Comparison of ENCODE assay signal across 1 cellular context in the genomic region with DNA sequence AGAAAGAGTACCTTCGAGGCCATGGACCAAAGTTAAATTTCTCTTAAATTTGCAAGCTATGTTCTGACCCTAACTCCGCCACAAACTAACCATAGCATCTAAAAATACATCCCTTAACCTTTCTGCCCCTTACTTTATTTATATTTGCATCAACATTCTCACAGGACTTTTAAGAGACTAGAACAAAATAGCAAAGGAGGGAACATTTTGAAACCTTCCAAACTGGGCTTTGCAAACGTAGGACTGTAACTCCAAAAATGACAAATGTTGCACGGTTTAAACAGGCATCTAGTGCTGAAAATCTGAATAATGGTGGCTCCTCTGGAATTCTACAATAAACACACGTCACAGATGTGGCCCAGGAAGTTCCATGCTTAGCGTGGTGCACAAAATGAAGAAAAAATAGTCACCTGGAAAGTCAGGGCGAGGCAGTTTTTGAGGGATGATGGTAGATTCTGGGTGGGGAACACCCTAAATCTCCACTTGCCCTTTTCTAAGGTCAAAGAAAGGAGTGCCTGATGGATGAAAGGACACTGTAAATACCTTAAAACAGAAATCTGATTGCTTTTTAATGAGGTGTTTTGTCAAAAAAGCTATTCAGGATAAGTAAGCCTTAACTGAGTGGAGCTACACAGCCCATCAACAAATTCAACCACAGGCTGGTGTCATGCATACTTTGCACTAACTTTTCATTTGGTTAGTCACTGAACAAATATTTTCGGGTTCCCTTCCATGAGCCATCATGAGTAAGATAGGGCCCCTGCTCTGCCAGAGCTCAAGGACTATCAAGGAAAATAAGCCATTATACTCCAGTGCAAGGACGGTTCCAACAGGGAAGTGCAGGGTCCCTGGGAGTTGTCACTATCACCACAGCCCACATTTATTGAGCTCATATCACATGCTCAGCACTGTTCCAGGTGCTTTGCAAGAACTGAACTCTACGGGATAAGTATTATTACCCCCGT.
TF ChIP-seq lines count a peak whose summit lies in the region.

No MANE protein-coding gene starts in this region.

TF ChIP-seq in HepG2, 621 proteins besides CTCF, POLR2A, EP300 and RAD21 (continued from another document and continues in another):
- TF ChIP-seq FOXP1 (IDR thresholded peaks at IDR 0.05) (no peak), FOXP1 (CRISPR knock-in tag; IDR thresholded peaks at IDR 0.05) (peak; percentile 55; the same call in 1 of the 2 replicates), STAG1 (CRISPR knock-in tag; IDR thresholded peaks at IDR 0.05) (peak; percentile 24; the same call in 1 of the 2 replicates), CEBPG (CRISPR knock-in tag; IDR thresholded peaks at IDR 0.05) (peak; percentile 63), ZNF124 (CRISPR knock-in tag; IDR thresholded peaks at IDR 0.05) (peak; percentile 57; the same call in 1 of the 2 replicates), ZNF749 (CRISPR knock-in tag; IDR thresholded peaks at IDR 0.05; ENCODE audit: borderline replicate concordance) (0 out of 2 replicates have a peak, but pooled peaks have one; percentile 49), PRMT3 (CRISPR knock-in tag; IDR thresholded peaks at IDR 0.05; ENCODE audit: borderline replicate concordance, low read depth) (no peak), TFDP2 (CRISPR knock-in tag; IDR thresholded peaks at IDR 0.05) (no peak), BRCA1 (CRISPR knock-in tag; IDR thresholded peaks at IDR 0.05) (peak; percentile 73; the same call in 1 of the 2 replicates), RFXAP (CRISPR knock-in tag; IDR thresholded peaks at IDR 0.05; ENCODE audit: borderline replicate concordance) (peak; percentile 54; the same call in 1 of the 2 replicates), NAIF1 (CRISPR knock-in tag; IDR thresholded peaks at IDR 0.05; ENCODE audit: borderline replicate concordance) (0 out of 2 replicates have a peak, but pooled peaks have one; percentile 23), MEIS2 (CRISPR knock-in tag; IDR thresholded peaks at IDR 0.05) (peak; percentile 88), NFE2 (CRISPR knock-in tag; IDR thresholded peaks at IDR 0.05) (no peak), AGO1 (IDR thresholded peaks at IDR 0.05; ENCODE audit: low read depth, low read length, poor library complexity, severe bottlenecking) (no peak), ZNF224 (CRISPR knock-in tag; IDR thresholded peaks at IDR 0.05) (no peak), MTF2 (CRISPR knock-in tag; IDR thresholded peaks at IDR 0.05; ENCODE audit: borderline replicate concordance) (no peak), HNF1B (CRISPR knock-in tag; IDR thresholded peaks at IDR 0.05) (peak; percentile 58), BCL6 (CRISPR knock-in tag; IDR thresholded peaks at IDR 0.05) (peak; percentile 81), GATAD2A (CRISPR knock-in tag; IDR thresholded peaks at IDR 0.05) (peak; percentile 88), MYC (CRISPR knock-in tag; IDR thresholded peaks at IDR 0.05; ENCODE audit: borderline replicate concordance) (peak; percentile 19; the same call in 1 of the 2 replicates), CBX5 (CRISPR knock-in tag; IDR thresholded peaks at IDR 0.05; ENCODE audit: borderline replicate concordance) (peak; percentile 56; the same call in 1 of the 2 replicates), SRY (CRISPR knock-in tag; IDR thresholded peaks at IDR 0.05) (no peak), ZNF329 (CRISPR knock-in tag; IDR thresholded peaks at IDR 0.05; ENCODE audit: low read depth) (no peak), ARID2 (CRISPR knock-in tag; IDR thresholded peaks at IDR 0.05; ENCODE audit: borderline replicate concordance) (peak; percentile 12; the same call in 1 of the 2 replicates), ZNF879 (CRISPR knock-in tag; IDR thresholded peaks at IDR 0.05) (no peak), FOXK2 (IDR thresholded peaks at IDR 0.05) (peak; percentile 47; the same call in 1 of the 2 replicates), ZBTB40 (IDR thresholded peaks at IDR 0.05) (no peak), ZBTB40 (CRISPR knock-in tag; IDR thresholded peaks at IDR 0.05) (no peak; the same call in 1 of the 2 replicates), PHF8 (CRISPR knock-in tag; IDR thresholded peaks at IDR 0.05) (no peak), FOXA3 (CRISPR knock-in tag; IDR thresholded peaks at IDR 0.05) (peak; percentile 78), BHLHE40 (IDR thresholded peaks at IDR 0.05; ENCODE audit: low read length) (peak; percentile 50; the same call in 1 of the 2 replicates), MXI1 (IDR thresholded peaks at IDR 0.05; ENCODE audit: borderline replicate concordance, low read depth, low read length) (peak; percentile 66; the same call in 1 of the 3 replicates), JUNB (CRISPR knock-in tag; IDR thresholded peaks at IDR 0.05; ENCODE audit: borderline replicate concordance) (no peak; the same call in 1 of the 2 replicates), ZNF777 (CRISPR knock-in tag; IDR thresholded peaks at IDR 0.05) (no peak)
- TF ChIP-seq, protein P1, sequence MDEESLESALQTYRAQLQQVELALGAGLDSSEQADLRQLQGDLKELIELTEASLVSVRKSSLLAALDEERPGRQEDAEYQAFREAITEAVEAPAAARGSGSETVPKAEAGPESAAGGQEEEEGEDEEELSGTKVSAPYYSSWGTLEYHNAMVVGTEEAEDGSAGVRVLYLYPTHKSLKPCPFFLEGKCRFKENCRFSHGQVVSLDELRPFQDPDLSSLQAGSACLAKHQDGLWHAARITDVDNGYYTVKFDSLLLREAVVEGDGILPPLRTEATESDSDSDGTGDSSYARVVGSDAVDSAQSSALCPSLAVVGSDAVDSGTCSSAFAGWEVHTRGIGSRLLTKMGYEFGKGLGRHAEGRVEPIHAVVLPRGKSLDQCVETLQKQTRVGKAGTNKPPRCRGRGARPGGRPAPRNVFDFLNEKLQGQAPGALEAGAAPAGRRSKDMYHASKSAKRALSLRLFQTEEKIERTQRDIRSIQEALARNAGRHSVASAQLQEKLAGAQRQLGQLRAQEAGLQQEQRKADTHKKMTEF (CRISPR knock-in tag; IDR thresholded peaks at IDR 0.05): peak; percentile 81
- TF ChIP-seq, protein P2, sequence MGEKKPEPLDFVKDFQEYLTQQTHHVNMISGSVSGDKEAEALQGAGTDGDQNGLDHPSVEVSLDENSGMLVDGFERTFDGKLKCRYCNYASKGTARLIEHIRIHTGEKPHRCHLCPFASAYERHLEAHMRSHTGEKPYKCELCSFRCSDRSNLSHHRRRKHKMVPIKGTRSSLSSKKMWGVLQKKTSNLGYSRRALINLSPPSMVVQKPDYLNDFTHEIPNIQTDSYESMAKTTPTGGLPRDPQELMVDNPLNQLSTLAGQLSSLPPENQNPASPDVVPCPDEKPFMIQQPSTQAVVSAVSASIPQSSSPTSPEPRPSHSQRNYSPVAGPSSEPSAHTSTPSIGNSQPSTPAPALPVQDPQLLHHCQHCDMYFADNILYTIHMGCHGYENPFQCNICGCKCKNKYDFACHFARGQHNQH (CRISPR knock-in tag; IDR thresholded peaks at IDR 0.05): peak; percentile 78; the same call in 1 of the 2 replicates
- TF ChIP-seq, protein P3, sequence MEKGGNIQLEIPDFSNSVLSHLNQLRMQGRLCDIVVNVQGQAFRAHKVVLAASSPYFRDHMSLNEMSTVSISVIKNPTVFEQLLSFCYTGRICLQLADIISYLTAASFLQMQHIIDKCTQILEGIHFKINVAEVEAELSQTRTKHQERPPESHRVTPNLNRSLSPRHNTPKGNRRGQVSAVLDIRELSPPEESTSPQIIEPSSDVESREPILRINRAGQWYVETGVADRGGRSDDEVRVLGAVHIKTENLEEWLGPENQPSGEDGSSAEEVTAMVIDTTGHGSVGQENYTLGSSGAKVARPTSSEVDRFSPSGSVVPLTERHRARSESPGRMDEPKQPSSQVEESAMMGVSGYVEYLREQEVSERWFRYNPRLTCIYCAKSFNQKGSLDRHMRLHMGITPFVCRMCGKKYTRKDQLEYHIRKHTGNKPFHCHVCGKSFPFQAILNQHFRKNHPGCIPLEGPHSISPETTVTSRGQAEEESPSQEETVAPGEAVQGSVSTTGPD (CRISPR knock-in tag; IDR thresholded peaks at IDR 0.05): 0 out of 2 replicates have a peak, but pooled peaks have one; percentile 52
- TF ChIP-seq, protein P4, sequence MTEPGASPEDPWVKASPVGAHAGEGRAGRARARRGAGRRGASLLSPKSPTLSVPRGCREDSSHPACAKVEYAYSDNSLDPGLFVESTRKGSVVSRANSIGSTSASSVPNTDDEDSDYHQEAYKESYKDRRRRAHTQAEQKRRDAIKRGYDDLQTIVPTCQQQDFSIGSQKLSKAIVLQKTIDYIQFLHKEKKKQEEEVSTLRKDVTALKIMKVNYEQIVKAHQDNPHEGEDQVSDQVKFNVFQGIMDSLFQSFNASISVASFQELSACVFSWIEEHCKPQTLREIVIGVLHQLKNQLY (CRISPR knock-in tag; IDR thresholded peaks at IDR 0.05): no peak; the same call in 1 of the 2 replicates
- TF ChIP-seq, protein P5, sequence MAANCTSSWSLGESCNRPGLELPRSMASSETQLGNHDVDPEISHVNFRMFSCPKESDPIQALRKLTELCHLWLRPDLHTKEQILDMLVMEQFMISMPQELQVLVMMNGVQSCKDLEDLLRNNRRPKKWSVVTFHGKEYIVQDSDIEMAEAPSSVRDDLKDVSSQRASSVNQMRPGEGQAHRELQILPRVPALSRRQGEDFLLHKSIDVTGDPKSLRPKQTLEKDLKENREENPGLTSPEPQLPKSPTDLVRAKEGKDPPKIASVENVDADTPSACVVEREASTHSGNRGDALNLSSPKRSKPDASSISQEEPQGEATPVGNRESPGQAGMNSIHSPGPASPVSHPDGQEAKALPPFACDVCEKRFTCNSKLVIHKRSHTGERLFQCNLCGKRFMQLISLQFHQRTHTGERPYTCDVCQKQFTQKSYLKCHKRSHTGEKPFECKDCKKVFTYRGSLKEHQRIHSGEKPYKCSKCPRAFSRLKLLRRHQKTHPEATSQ (CRISPR knock-in tag; IDR thresholded peaks at IDR 0.05; ENCODE audit: borderline replicate concordance): peak; percentile 67; the same call in 1 of the 2 replicates
